17 cellular contexts compared by ENCODE assay signal in genomic region chr3:47634996-47635395, GRCh38. TPM values are rescaled to one million over a fixed set of nuclear protein-coding genes. Genes with fewer than 3 reads are reported as not detected.
DNase-seq lines count a peak whose midpoint lies in the region; ATAC-seq, FAIRE-seq and TF ChIP-seq lines count a peak whose summit lies in the region.
"Had no signal": no experiment of that assay in that cellular context is flagged by ENCODE, and none has a peak within 500 bp of the region (broad histone marks: within the 10 kb centered on the region; RNA-seq: fewer than 3 reads in every experiment).

No MANE protein-coding gene starts in this region.

- H3K9me3 ChIP-seq in Caco-2 = no peaks in the 10 kb centered on the region
- no peaks in the 10 kb centered on the region for H3K9me3 ChIP-seq in neural progenitor cell (ENCODE audit: low read depth)
- no peaks in the 10 kb centered on the region for H3K9me3 ChIP-seq in mucosa of descending colon
- H3K9me3 ChIP-seq: MG63, right atrium auricular region, SJSA1 had no signal

- peaks cover 2% of the 10 kb centered on the region for H3K36me3 ChIP-seq in Caco-2 (ENCODE audit: control insufficient read depth, insufficient read depth, low read length)
- peaks cover 41% of the 10 kb centered on the region for H3K36me3 ChIP-seq in neural progenitor cell
- H3K36me3 ChIP-seq in mucosa of descending colon (ENCODE audit: low read depth) = no peaks in the 10 kb centered on the region

- CTCF ChIA-PET in Caco-2 (lab: Charles Lee) = no interaction called here

- peaks cover 12% of the 10 kb centered on the region; the same call in 1 of the 2 replicates for H3K4me1 ChIP-seq in Caco-2
- H3K4me1 ChIP-seq in neural progenitor cell = peaks cover 16% of the 10 kb centered on the region
- no peaks in the 10 kb centered on the region for H3K4me1 ChIP-seq in mucosa of descending colon (ENCODE audit: low read depth)
- H3K4me1 ChIP-seq: right atrium auricular region, SJSA1 had no signal

- no peak overlapping the region for H2AFZ ChIP-seq in neural progenitor cell (replicated peaks)

- H3K36me3 Mint-ChIP-seq in Caco-2 (ENCODE audit: insufficient read depth, unreplicated experiment) = peaks cover 83% of the 10 kb centered on the region
- H3K36me3 Mint-ChIP-seq in neural progenitor cell = peaks cover 43% of the 10 kb centered on the region

- no peak for TF ChIP-seq CTCF in Caco-2 (IDR thresholded peaks at IDR 0.05; ENCODE audit: insufficient read depth in 1 of 2, low read depth in 1 of 2, low read length in 1 of 2, severe bottlenecking in 1 of 2, unreplicated experiment in 1 of 2)
- TF ChIP-seq CTCF in neural progenitor cell (IDR thresholded peaks at IDR 0.05) = no peak
- no peak for TF ChIP-seq CTCF in mucosa of descending colon (IDR thresholded peaks at IDR 0.05)

- no peak overlapping the region for H3K27ac ChIP-seq in neural progenitor cell
- H3K27ac ChIP-seq: right atrium auricular region, SJSA1 had no signal

- peak; percentile 40 for FAIRE-seq in frontal cortex (lab: Jason Lieb, UNC)
- FAIRE-seq: H54 had no signal

- H3K9me3 Mint-ChIP-seq in Caco-2 (ENCODE audit: unreplicated experiment) (no peaks in the 10 kb centered on the region), neural progenitor cell (no peaks in the 10 kb centered on the region)
- H3K9me3 Mint-ChIP-seq: stimulated activated naive CD8-positive, alpha-beta T cell treated with anti-CD3 and anti-CD28 coated beads, Interleukin-15, amount 100 ng/mL, for 72 hours had no signal

- H3K4me3 Mint-ChIP-seq in Caco-2 (ENCODE audit: unreplicated experiment) (no peak overlapping the region), neural progenitor cell (no peak overlapping the region)
- H3K4me3 Mint-ChIP-seq: stimulated activated naive CD8-positive, alpha-beta T cell treated with anti-CD3 and anti-CD28 coated beads, Interleukin-15, amount 100 ng/mL, for 72 hours had no signal

- H3K27me3 ChIP-seq in Caco-2 (replicated peaks; ENCODE audit: control insufficient read depth, insufficient read depth, low read length) (no peaks in the 10 kb centered on the region), neural progenitor cell (no peaks in the 10 kb centered on the region)
- H3K27me3 ChIP-seq: MG63, right atrium auricular region, SJSA1 had no signal

- DNase-seq in Caco-2 (no peak), RPMI7951 (ENCODE audit: low read depth) (peak; percentile 24), frontal cortex (ENCODE audit: low spot score in 2 of 2) (peak in 1 of 2 donors; percentile 18), retina (peak; percentile 73), NCI-H526 treated with DMSO at 0.1 percent for 48 hours (lab: John Stamatoyannopoulos, UW) (no peak), neural progenitor cell (ENCODE audit: low spot score) (no peak), mucosa of descending colon (no peak)
- DNase-seq: activated CD8-positive, alpha-beta memory T cell treated with anti-CD3 and anti-CD28 coated beads, Interleukin-2, amount 50 U/mL, for 4 hours; dermis blood vessel endothelial cell; MG63; NCI-H2171; stimulated activated CD4-positive, alpha-beta T cell treated with anti-CD3 and anti-CD28 coated beads, Interleukin-4, amount 100 ng/mL, for 4 hours; stimulated activated naive CD8-positive, alpha-beta T cell treated with anti-CD3 and anti-CD28 coated beads, Interleukin-15, amount 100 ng/mL, for 72 hours had no signal

- H3F3A ChIP-seq in neural progenitor cell (ENCODE audit: low read depth) = peaks cover 25% of the 10 kb centered on the region

- H3K4me1 Mint-ChIP-seq in Caco-2 (ENCODE audit: low read depth, unreplicated experiment) (peaks cover 13% of the 10 kb centered on the region), neural progenitor cell (peaks cover 5% of the 10 kb centered on the region)

- POLR2A ChIA-PET in Caco-2 (lab: Charles Lee) = no interaction called here

- no peak overlapping the region for H3K4me3 ChIP-seq in Caco-2 (ENCODE audit: low read depth, low read length)
- H3K4me3 ChIP-seq in neural progenitor cell = no peak overlapping the region
- H3K4me3 ChIP-seq in mucosa of descending colon = no peak overlapping the region
- H3K4me3 ChIP-seq: MG63, right atrium auricular region, SJSA1 had no signal

- intact Hi-C loops in Caco-2 (cut with micrococcal nuclease; ENCODE audit: unreplicated experiment) = no loop called here
- intact Hi-C loops in mucosa of descending colon (cut with DNase I, micrococcal nuclease) = no loop called here

- peaks cover 57% of the 10 kb centered on the region for H4K20me1 ChIP-seq in neural progenitor cell (ENCODE audit: low read depth)

- H3K79me2 ChIP-seq in neural progenitor cell (ENCODE audit: low read depth) = peaks cover 16% of the 10 kb centered on the region

- H3K4me2 ChIP-seq in neural progenitor cell = no peak overlapping the region

- H3K27me3 Mint-ChIP-seq in Caco-2 (ENCODE audit: insufficient read depth, unreplicated experiment) (no peaks in the 10 kb centered on the region), neural progenitor cell (ENCODE audit: insufficient read depth, low read depth) (no peaks in the 10 kb centered on the region)
- H3K27me3 Mint-ChIP-seq: stimulated activated naive CD8-positive, alpha-beta T cell treated with anti-CD3 and anti-CD28 coated beads, Interleukin-15, amount 100 ng/mL, for 72 hours had no signal

- no TSS peak for BruUV-seq in Caco-2 (replicated peaks; lab: Mats Ljungman, UMichigan)

- H3K27ac Mint-ChIP-seq in Caco-2 (ENCODE audit: unreplicated experiment) (peak overlapping the region; percentile 3), neural progenitor cell (no peak overlapping the region)

- no peak overlapping the region for H3K9ac ChIP-seq in neural progenitor cell

- no peak for ATAC-seq in HG02852 (IDR thresholded peaks at IDR 0.05; ENCODE audit: unreplicated experiment)
- no peak for ATAC-seq in mucosa of descending colon
- ATAC-seq: stimulated activated naive CD8-positive, alpha-beta T cell treated with anti-CD3 and anti-CD28 coated beads, Interleukin-15, amount 100 ng/mL, for 72 hours had no signal

RNA-seq across cellular contexts. Expression of gene CSPG5, which starts 56.3 kb away (rescaled TPM):
- total RNA-seq in Caco-2 (2022) = 0.67 and 0.77 TPM in 2 replicates
- total RNA-seq in RPMI7951 (2014; rRNA removed; shearing (Covaris generic)) = 0.48 and 1.9 TPM in 2 replicates
- total RNA-seq in frontal cortex = 115 TPM
- 1.7 and 4.6 TPM in 2 replicates for total RNA-seq in neural progenitor cell (ENCODE audit: low replicate concordance)
- 1 to 10 TPM in 1 of 3 donors, under 1 TPM in 2; 0.58 to 1.7 (median 0.60) TPM for total RNA-seq in mucosa of descending colon

Comparison
In these comparisons a context has a peak if more than half of its experiments do, and no peak if none do; other contexts are left out.
1. DNase-seq: peak in RPMI7951 (single experiment) and retina (single experiment); none in Caco-2 (0 of 2), NCI-H526 treated with DMSO at 0.1 percent for 48 hours (single experiment), neural progenitor cell (single experiment) and mucosa of descending colon (0 of 3).
2. RNA of gene CSPG5, which starts 56.3 kb away (total RNA-seq): 115 TPM in frontal cortex (single experiment); 1.7 to 4.6 TPM in neural progenitor cell, 0.67 to 0.77 TPM in Caco-2, 0.58 to 1.7 TPM in mucosa of descending colon and 0.48 to 1.9 TPM in RPMI7951; every median in the first group is over 10 times any median in the second.